ENCODE assay signal across 24 cellular contexts in the genomic region with DNA sequence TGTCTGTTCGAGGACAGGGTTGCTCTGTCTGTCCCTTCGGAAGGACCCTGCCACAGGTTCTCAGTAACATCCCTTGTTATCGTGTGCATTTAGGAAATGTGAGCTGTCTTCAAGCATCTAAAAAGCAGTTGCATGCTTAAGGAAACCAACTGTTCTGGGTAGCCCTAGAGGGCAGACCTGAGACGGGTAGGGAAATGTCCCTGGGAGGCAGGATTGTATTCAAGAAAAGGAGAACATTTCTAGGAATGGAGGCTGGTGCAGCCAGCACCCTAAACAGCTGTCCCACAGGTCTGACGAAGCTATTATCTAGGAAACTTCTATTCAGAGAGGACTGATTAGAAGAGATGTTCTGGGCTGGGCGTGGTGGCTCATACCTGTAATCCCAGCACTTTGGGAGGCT.
"Had no signal": no experiment of that assay in that cellular context is flagged by ENCODE, and none has a peak within 500 bp of the region (broad histone marks: within the 10 kb centered on the region; RNA-seq: fewer than 3 reads in every experiment).

No MANE protein-coding gene starts in this region.

- H3K9me3 Mint-ChIP-seq: naive thymus-derived CD8-positive, alpha-beta T cell had no signal

- H3K27me3 ChIP-seq: dorsolateral prefrontal cortex, gastrocnemius medialis, heart right ventricle, ovary, right atrium auricular region, suprapubic skin, thyroid gland, upper lobe of left lung, vagina had no signal

- H3K4me3 Mint-ChIP-seq: naive thymus-derived CD8-positive, alpha-beta T cell; neural crest cell had no signal

- H3K4me1 ChIP-seq: gastrocnemius medialis, heart right ventricle, right atrium auricular region, thyroid gland had no signal

- H3K27ac ChIP-seq: dorsolateral prefrontal cortex, gastrocnemius medialis, heart right ventricle, ovary, right atrium auricular region, suprapubic skin, thyroid gland, upper lobe of left lung, vagina had no signal

- ATAC-seq: esophagus mucosa; gastrocnemius medialis; heart right ventricle; left lobe of liver; mucosa of descending colon; naive thymus-derived CD8-positive, alpha-beta T cell had no signal

- DNase-seq: cortex of kidney; dorsolateral prefrontal cortex; effector CD8-positive, alpha-beta T cell; gastrocnemius medialis; heart right ventricle; hypothalamus; islet precursor cell; mammary epithelial cell; mucosa of descending colon; naive thymus-derived CD8-positive, alpha-beta T cell; nucleus accumbens; ovary; small intestine; stimulated activated CD4-positive, alpha-beta T cell treated with anti-CD3 and anti-CD28 coated beads, Interleukin-12 subunit alpha, Interleukin-12 subunit beta, amount 100 ng/mL, for 4 hours; stimulated activated CD4-positive, alpha-beta T cell treated with anti-CD3 and anti-CD28 coated beads, Interleukin-2, amount 100 ng/mL, for 48 hours; stimulated activated naive CD4-positive, alpha-beta T cell treated with Interleukin-2 at 50 U/mL for 16 hours; thyroid gland; upper lobe of left lung had no signal

- H3K36me3 Mint-ChIP-seq: naive thymus-derived CD8-positive, alpha-beta T cell had no signal

- H3K27ac Mint-ChIP-seq: naive thymus-derived CD8-positive, alpha-beta T cell had no signal

- H3K36me3 ChIP-seq: gastrocnemius medialis, heart right ventricle, ovary, right atrium auricular region, suprapubic skin, thyroid gland, upper lobe of left lung, vagina had no signal

- H3K4me3 ChIP-seq: dorsolateral prefrontal cortex, gastrocnemius medialis, heart right ventricle, mucosa of descending colon, ovary, right atrium auricular region, suprapubic skin, thyroid gland, upper lobe of left lung, vagina had no signal
